ENCODE assay signal across 10 cellular contexts in the genomic region with DNA sequence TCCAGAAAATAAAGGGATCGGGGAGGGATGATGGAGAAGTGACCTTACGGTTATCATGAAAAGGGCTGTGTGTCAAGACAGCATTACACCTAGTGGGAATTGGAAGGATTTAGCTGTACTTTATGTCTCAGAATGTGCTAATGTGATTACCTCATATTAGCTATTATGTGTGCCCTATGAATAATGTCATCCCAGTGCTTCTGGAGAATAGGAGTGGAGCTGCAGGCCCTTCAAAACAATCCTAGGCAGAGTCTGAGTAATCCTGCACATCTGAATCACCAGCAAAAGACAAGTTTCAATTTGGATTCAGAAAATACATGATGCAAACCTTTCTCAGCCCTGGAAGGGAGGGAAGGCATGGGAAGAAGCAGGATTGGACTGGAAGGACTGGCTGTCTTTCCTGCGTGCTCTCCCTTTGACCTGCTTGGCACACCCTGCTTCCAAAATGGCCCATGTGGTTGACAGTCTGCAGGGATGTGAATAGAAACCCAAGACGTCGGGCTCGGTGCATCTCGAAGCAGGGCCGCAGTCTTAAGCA. TPM values are rescaled to one million over a fixed set of nuclear protein-coding genes. Genes with fewer than 3 reads are reported as not detected.
DNase-seq lines count a peak whose midpoint lies in the region; ATAC-seq and TF ChIP-seq lines count a peak whose summit lies in the region.
"Had no signal": no experiment of that assay in that cellular context is flagged by ENCODE, and none has a peak within 500 bp of the region (broad histone marks: within the 10 kb centered on the region; RNA-seq: fewer than 3 reads in every experiment).

No MANE protein-coding gene starts in this region.

- intact Hi-C loops in CD8-positive, alpha-beta T cell (cut with DNase I, micrococcal nuclease) = no loop called here
- intact Hi-C loops in natural killer cell (cut with micrococcal nuclease) = no loop called here

- no peak for TF ChIP-seq CTCF in CD8-positive, alpha-beta T cell (IDR thresholded peaks at IDR 0.05)
- no peak for TF ChIP-seq CTCF in natural killer cell (IDR thresholded peaks at IDR 0.05)

- POLR2A ChIA-PET in CD8-positive, alpha-beta T cell (lab: Charles Lee) = no interaction called here

- no peak overlapping the region for H3K27ac Mint-ChIP-seq in CD8-positive, alpha-beta T cell
- H3K27ac Mint-ChIP-seq in natural killer cell = no peak overlapping the region

- peak overlapping the region; percentile 98 for H3K27ac ChIP-seq in skeletal muscle tissue (ENCODE audit: low read depth, low read length)
- H3K27ac ChIP-seq in CD8-positive, alpha-beta T cell (ENCODE audit: low read depth, low read length) = no peak overlapping the region

- H3K4me3 Mint-ChIP-seq in CD8-positive, alpha-beta T cell = no peak overlapping the region
- no peak overlapping the region for H3K4me3 Mint-ChIP-seq in natural killer cell

- H3K36me3 Mint-ChIP-seq in CD8-positive, alpha-beta T cell = no peaks in the 10 kb centered on the region
- H3K36me3 Mint-ChIP-seq in natural killer cell = no peaks in the 10 kb centered on the region

- CTCF ChIA-PET in CD8-positive, alpha-beta T cell (lab: Charles Lee) = interaction anchor here (1.5 kb wide), 1 partner anchor 11 kb away, joined by 3 read pairs; no protein-coding TSS in a partner anchor

- no peaks in the 10 kb centered on the region for H3K36me3 ChIP-seq in skeletal muscle tissue (ENCODE audit: control insufficient read depth in 3 of 3, insufficient read depth in 3 of 3, low read length in 3 of 3)
- H3K36me3 ChIP-seq in CD8-positive, alpha-beta T cell (ENCODE audit: insufficient read depth, low read length) = no peaks in the 10 kb centered on the region

- H3K9me3 Mint-ChIP-seq in CD8-positive, alpha-beta T cell = no peaks in the 10 kb centered on the region
- H3K9me3 Mint-ChIP-seq in natural killer cell = no peaks in the 10 kb centered on the region

- H3K4me1 ChIP-seq in skeletal muscle tissue (ENCODE audit: control insufficient read depth in 3 of 3, insufficient read depth in 3 of 3, low read length in 3 of 3) = peaks cover 91 to 96% (median 92%) of the 10 kb centered on the region in 3 donors
- H3K4me1 ChIP-seq in CD8-positive, alpha-beta T cell (ENCODE audit: insufficient read depth, low read length) = no peaks in the 10 kb centered on the region

- no peaks in the 10 kb centered on the region for H3K27me3 ChIP-seq in skeletal muscle tissue (ENCODE audit: control insufficient read depth in 3 of 3, insufficient read depth in 3 of 3, low read length in 3 of 3)
- peaks cover 2% of the 10 kb centered on the region for H3K27me3 ChIP-seq in CD8-positive, alpha-beta T cell (ENCODE audit: insufficient read depth, low read length)

- peak overlapping the region; percentile 74 to 88 (median 79) for H3K9ac ChIP-seq in skeletal muscle tissue (ENCODE audit: low read depth in 1 of 3, low read length in 3 of 3)

- H3K9me3 ChIP-seq in skeletal muscle tissue (ENCODE audit: control insufficient read depth in 3 of 3, low read length in 3 of 3) = no peaks in the 10 kb centered on the region
- no peaks in the 10 kb centered on the region for H3K9me3 ChIP-seq in CD8-positive, alpha-beta T cell (ENCODE audit: low read length)

- peaks cover 3% of the 10 kb centered on the region for H3K4me1 Mint-ChIP-seq in CD8-positive, alpha-beta T cell (ENCODE audit: low read depth)
- peaks cover 0 to 4% of the 10 kb centered on the region in 2 donors for H3K4me1 Mint-ChIP-seq in natural killer cell

- peak overlapping the region in 2 of 3 donors; percentile 11 to 23 for H3K4me3 ChIP-seq in skeletal muscle tissue (ENCODE audit: low read length in 3 of 3)
- no peak overlapping the region for H3K4me3 ChIP-seq in CD8-positive, alpha-beta T cell (ENCODE audit: low read depth, low read length)

- DNase-seq in GM04504 (ENCODE audit: low read depth) (peak; percentile 95), astrocyte of the hippocampus (ENCODE audit: low read depth, low spot score) (peak; percentile 86), inferior parietal cortex (ENCODE audit: extremely low spot score) (peak; percentile 51), natural killer cell (no peak)
- DNase-seq in CD8-positive, alpha-beta T cell = no peak
- DNase-seq: activated CD4-positive, alpha-beta T cell treated with anti-CD3 and anti-CD28 coated beads, Interleukin-2, amount 50 U/mL, for 48 hours; Karpas-422 had no signal

- H3K27me3 Mint-ChIP-seq in CD8-positive, alpha-beta T cell (ENCODE audit: low read depth) = peaks cover 10% of the 10 kb centered on the region
- peaks cover 6 to 11% of the 10 kb centered on the region in 2 donors for H3K27me3 Mint-ChIP-seq in natural killer cell (ENCODE audit: low read depth in 2 of 2)

- ATAC-seq in HG03135 (IDR thresholded peaks at IDR 0.05; ENCODE audit: unreplicated experiment) (no peak), HG03469 (IDR thresholded peaks at IDR 0.05; ENCODE audit: unreplicated experiment) (no peak), natural killer cell (no peak)
- ATAC-seq in CD8-positive, alpha-beta T cell = no peak

RNA-seq across cellular contexts. Expression of a gene that starts 54.1 kb away (rescaled TPM):
- 36.5 TPM for total RNA-seq in skeletal muscle tissue
- total RNA-seq in CD8-positive, alpha-beta T cell = 10 to 100 TPM; 38.2 to 39.5 TPM
- total RNA-seq in natural killer cell = 10 to 100 TPM; 29.0 to 37.5 (median 32.2) TPM

Comparison
In these comparisons a context has a peak if more than half of its experiments do, and no peak if none do; other contexts are left out.
1. DNase-seq: peak in GM04504 (single experiment), astrocyte of the hippocampus (single experiment) and inferior parietal cortex (single experiment); none in CD8-positive, alpha-beta T cell (0 of 7) and natural killer cell (single experiment).